ENCODE assay signal across 1 cellular context in genomic region chr19:7910321-7911161, GRCh38.
A peak's percentile ranks its signal among the peaks of the same experiment; 100 is the strongest.
TF ChIP-seq lines count a peak whose summit lies in the region.

No MANE protein-coding gene starts in this region.

TF ChIP-seq in K562, 482 proteins besides CTCF, POLR2A, EP300 and RAD21:
- TF ChIP-seq POLR2G (IDR thresholded peaks at IDR 0.05; ENCODE audit: low read depth, low read length) (peak; percentile 52), TEAD2 (tag; IDR thresholded peaks at IDR 0.05) (no peak), RBFOX2 (IDR thresholded peaks at IDR 0.05; ENCODE audit: low read depth, low read length) (peak; percentile 55), NFE2 (IDR thresholded peaks at IDR 0.05; ENCODE audit: low read depth) (no peak), ELF4 (CRISPR knock-in tag; IDR thresholded peaks at IDR 0.05) (no peak), RBM34 (IDR thresholded peaks at IDR 0.05; ENCODE audit: borderline replicate concordance, insufficient read depth, low read length) (no peak), MAZ (CRISPR knock-in tag; conservative IDR thresholded peaks at IDR 0.05 in 1 of 2, IDR thresholded peaks at IDR 0.05 in 1 of 2) (no peak)
- TF ChIP-seq, protein P1, sequence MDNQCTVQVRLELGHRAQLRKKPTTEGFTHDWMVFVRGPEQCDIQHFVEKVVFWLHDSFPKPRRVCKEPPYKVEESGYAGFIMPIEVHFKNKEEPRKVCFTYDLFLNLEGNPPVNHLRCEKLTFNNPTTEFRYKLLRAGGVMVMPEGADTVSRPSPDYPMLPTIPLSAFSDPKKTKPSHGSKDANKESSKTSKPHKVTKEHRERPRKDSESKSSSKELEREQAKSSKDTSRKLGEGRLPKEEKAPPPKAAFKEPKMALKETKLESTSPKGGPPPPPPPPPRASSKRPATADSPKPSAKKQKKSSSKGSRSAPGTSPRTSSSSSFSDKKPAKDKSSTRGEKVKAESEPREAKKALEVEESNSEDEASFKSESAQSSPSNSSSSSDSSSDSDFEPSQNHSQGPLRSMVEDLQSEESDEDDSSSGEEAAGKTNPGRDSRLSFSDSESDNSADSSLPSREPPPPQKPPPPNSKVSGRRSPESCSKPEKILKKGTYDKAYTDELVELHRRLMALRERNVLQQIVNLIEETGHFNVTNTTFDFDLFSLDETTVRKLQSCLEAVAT (IDR thresholded peaks at IDR 0.05) = no peak
- TF ChIP-seq, protein P2, sequence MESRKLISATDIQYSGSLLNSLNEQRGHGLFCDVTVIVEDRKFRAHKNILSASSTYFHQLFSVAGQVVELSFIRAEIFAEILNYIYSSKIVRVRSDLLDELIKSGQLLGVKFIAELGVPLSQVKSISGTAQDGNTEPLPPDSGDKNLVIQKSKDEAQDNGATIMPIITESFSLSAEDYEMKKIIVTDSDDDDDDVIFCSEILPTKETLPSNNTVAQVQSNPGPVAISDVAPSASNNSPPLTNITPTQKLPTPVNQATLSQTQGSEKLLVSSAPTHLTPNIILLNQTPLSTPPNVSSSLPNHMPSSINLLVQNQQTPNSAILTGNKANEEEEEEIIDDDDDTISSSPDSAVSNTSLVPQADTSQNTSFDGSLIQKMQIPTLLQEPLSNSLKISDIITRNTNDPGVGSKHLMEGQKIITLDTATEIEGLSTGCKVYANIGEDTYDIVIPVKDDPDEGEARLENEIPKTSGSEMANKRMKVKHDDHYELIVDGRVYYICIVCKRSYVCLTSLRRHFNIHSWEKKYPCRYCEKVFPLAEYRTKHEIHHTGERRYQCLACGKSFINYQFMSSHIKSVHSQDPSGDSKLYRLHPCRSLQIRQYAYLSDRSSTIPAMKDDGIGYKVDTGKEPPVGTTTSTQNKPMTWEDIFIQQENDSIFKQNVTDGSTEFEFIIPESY (CRISPR knock-in tag; IDR thresholded peaks at IDR 0.05) = peak; percentile 52; the same call in 1 of the 2 replicates
